In the genomic region with DNA sequence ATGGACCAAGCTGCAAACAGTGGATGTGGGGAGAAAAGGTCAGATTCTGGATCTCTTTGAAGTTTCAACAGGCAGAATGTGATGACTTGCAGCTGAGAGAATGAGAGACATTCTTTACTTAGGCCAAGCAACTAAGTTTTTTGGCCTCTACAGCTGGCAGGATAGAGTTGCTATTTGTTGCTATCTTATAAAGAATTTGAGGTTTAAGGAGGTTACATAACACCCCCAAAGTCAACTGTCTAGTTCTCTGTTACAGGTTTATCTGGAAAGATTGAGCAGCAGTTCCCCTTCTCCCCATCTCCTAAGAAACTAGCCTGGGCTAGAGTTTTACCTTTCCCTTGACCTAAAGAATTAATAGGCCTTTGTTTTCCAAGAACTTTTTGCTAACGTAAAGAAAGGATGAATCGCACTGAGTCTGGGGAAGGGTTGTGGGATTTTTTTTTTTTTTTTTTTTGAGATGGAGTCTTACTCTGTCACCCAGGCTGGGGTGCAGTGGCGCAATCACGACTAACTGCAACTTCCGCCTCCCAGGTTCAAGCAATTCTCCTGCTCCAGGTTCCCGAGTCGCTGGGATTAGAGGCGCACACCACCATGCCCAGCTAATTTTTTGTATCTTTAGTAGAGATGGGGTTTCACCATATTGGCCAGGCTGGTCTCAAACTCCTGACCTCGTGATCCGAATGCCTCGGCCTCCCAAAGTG, we compare ENCODE assay signal across 26 cellular contexts. TPM values are rescaled to one million over a fixed set of nuclear protein-coding genes. Genes with fewer than 3 reads are reported as not detected.
DNase-seq lines count a peak whose midpoint lies in the region; ATAC-seq and TF ChIP-seq lines count a peak whose summit lies in the region.
"Had no signal": no experiment of that assay in that cellular context is flagged by ENCODE, and none has a peak within 500 bp of the region (broad histone marks: within the 10 kb centered on the region; RNA-seq: fewer than 3 reads in every experiment).

No MANE protein-coding gene starts in this region.

- H3K4me1 Mint-ChIP-seq in CD14-positive monocyte, result peaks cover 56% of the 10 kb centered on the region
- no peaks in the 10 kb centered on the region for H3K4me1 Mint-ChIP-seq in stimulated activated memory B cell treated with anti-CD40 and anti-IgM and Interleukin-4, amounts not matched to agents 10 μg/mL and 1 μg/mL and 100 μg/mL, for 72 hours
- H3K4me1 Mint-ChIP-seq: B cell; stimulated activated naive CD8-positive, alpha-beta T cell treated with anti-CD3 and anti-CD28 coated beads, Interleukin-15, amount 100 ng/mL, for 72 hours had no signal

- H3K4ac ChIP-seq in IMR-90 (ENCODE audit: low read depth, low read length), result no peak overlapping the region

- H3K4me3 ChIP-seq in IMR-90 (ENCODE audit: insufficient read depth, low read depth, low read length), result no peak overlapping the region
- H3K4me3 ChIP-seq: psoas muscle, smooth muscle cell had no signal

- no peaks in the 10 kb centered on the region for H3K36me3 Mint-ChIP-seq in CD14-positive monocyte
- no peaks in the 10 kb centered on the region for H3K36me3 Mint-ChIP-seq in stimulated activated memory B cell treated with anti-CD40 and anti-IgM and Interleukin-4, amounts not matched to agents 10 μg/mL and 1 μg/mL and 100 μg/mL, for 72 hours

- H2AFZ ChIP-seq in IMR-90 (replicated peaks; ENCODE audit: low read length, poor library complexity), result no peak overlapping the region

- H2BK5ac ChIP-seq in IMR-90 (ENCODE audit: low read depth, low read length, poor library complexity, severe bottlenecking), result no peak overlapping the region

- no peaks in the 10 kb centered on the region for H3K36me3 ChIP-seq in IMR-90 (ENCODE audit: control insufficient read depth, insufficient read depth, low read length)

- no peak overlapping the region for H3K4me2 ChIP-seq in IMR-90 (ENCODE audit: low read depth, low read length)
- H3K4me2 ChIP-seq: SK-N-SH, smooth muscle cell had no signal

- H4K91ac ChIP-seq in IMR-90 (ENCODE audit: insufficient read depth, low read depth, low read length), result no peak overlapping the region

- H4K5ac ChIP-seq in IMR-90 (ENCODE audit: low read depth, low read length), result no peak overlapping the region

- peak overlapping the region in 5 of 7 donors; percentile 18 to 74 (median 60) for H3K27ac Mint-ChIP-seq in CD14-positive monocyte
- H3K27ac Mint-ChIP-seq in stimulated activated memory B cell treated with anti-CD40 and anti-IgM and Interleukin-4, amounts not matched to agents 10 μg/mL and 1 μg/mL and 100 μg/mL, for 72 hours, result no peak overlapping the region
- H3K27ac Mint-ChIP-seq: activated T-cell treated with anti-CD3 and anti-CD28 coated beads, Interleukin-2, amount 50 U/mL, for 72 hours; B cell; stimulated activated naive CD8-positive, alpha-beta T cell treated with anti-CD3 and anti-CD28 coated beads, Interleukin-15, amount 100 ng/mL, for 72 hours had no signal

- TF ChIP-seq RAD21 in IMR-90 (IDR thresholded peaks at IDR 0.05; ENCODE audit: low read length), result no peak

- H3K18ac ChIP-seq in IMR-90 (ENCODE audit: low read depth, low read length), result no peak overlapping the region

- WGBS in IMR-90 (ENCODE audit: extremely low coverage in 2 of 2, insufficient read length in 1 of 2), 2 experiments, result 100% methylated on average over 2 of the region's 11 CpGs; no CpG with 5 or more reads in 1 of the 2 experiments

- peaks cover 0 to 5% (median 0%) of the 10 kb centered on the region in 3 donors for H3K27me3 Mint-ChIP-seq in CD14-positive monocyte (ENCODE audit: low read depth in 3 of 3)
- no peaks in the 10 kb centered on the region for H3K27me3 Mint-ChIP-seq in stimulated activated memory B cell treated with anti-CD40 and anti-IgM and Interleukin-4, amounts not matched to agents 10 μg/mL and 1 μg/mL and 100 μg/mL, for 72 hours
- H3K27me3 Mint-ChIP-seq: stimulated activated naive CD8-positive, alpha-beta T cell treated with anti-CD3 and anti-CD28 coated beads, Interleukin-15, amount 100 ng/mL, for 72 hours had no signal

- H3K9ac ChIP-seq in IMR-90 (ENCODE audit: low read depth, low read length), result no peak overlapping the region
- H3K9ac ChIP-seq: SK-N-SH had no signal

- CTCF ChIA-PET in IMR-90 (lab: Yijun Ruan, JAX), result interaction anchor here (1.3 kb wide), 1 partner anchor 10 kb away, joined by 3 read pairs; no protein-coding TSS in a partner anchor

- H2BK120ac ChIP-seq in IMR-90 (ENCODE audit: low read depth, low read length), result no peak overlapping the region

- peaks cover 3% of the 10 kb centered on the region for H3K4me1 ChIP-seq in IMR-90 (ENCODE audit: control insufficient read depth, insufficient read depth, low read length)
- H3K4me1 ChIP-seq: psoas muscle had no signal

- no peak overlapping the region for H3K23ac ChIP-seq in IMR-90 (ENCODE audit: low read depth, low read length)

- no peaks in the 10 kb centered on the region for H3K79me1 ChIP-seq in IMR-90 (ENCODE audit: low read depth in 1 of 2, low read length in 2 of 2)

- H2BK15ac ChIP-seq in IMR-90 (ENCODE audit: low read depth, low read length), result no peak overlapping the region

- BruUV-seq in IMR-90 (replicated peaks; lab: Mats Ljungman, UMichigan), result no TSS peak

- peak overlapping the region; percentile 21 to 43 for H3K4me3 Mint-ChIP-seq in CD14-positive monocyte
- H3K4me3 Mint-ChIP-seq in stimulated activated memory B cell treated with anti-CD40 and anti-IgM and Interleukin-4, amounts not matched to agents 10 μg/mL and 1 μg/mL and 100 μg/mL, for 72 hours, result no peak overlapping the region
- H3K4me3 Mint-ChIP-seq: activated T-cell treated with anti-CD3 and anti-CD28 coated beads, Interleukin-2, amount 50 U/mL, for 72 hours; B cell; neural crest cell; stimulated activated naive CD8-positive, alpha-beta T cell treated with anti-CD3 and anti-CD28 coated beads, Interleukin-15, amount 100 ng/mL, for 72 hours had no signal

- H3K27ac ChIP-seq in IMR-90 (ENCODE audit: insufficient read depth, low read length), result no peak overlapping the region
- H3K27ac ChIP-seq: psoas muscle had no signal

- TF ChIP-seq CTCF in CD14-positive monocyte (IDR thresholded peaks at IDR 0.05), result no peak
- no peak for TF ChIP-seq CTCF in IMR-90 (conservative IDR thresholded peaks at IDR 0.05; ENCODE audit: low read depth, low read length)

- dilution Hi-C loops in IMR-90 (cut with HindIII; ENCODE audit: low sequenced_read_pairs, unreplicated experiment), result no loop called here

- no peak overlapping the region for H2AK5ac ChIP-seq in IMR-90 (ENCODE audit: low read depth, low read length)

- H3K56ac ChIP-seq in IMR-90 (ENCODE audit: extremely low read depth, insufficient read depth, low read length), result no peak overlapping the region

- DNase-seq in CD14-positive monocyte (ENCODE audit: low spot score) (peak; percentile 54), IMR-90 (peak; percentile 35), SKM-1 treated with dmso at 0.1 percent for 144 hours (lab: John Stamatoyannopoulos, UW; ENCODE audit: unreplicated experiment) (peak; percentile 60), iris pigment epithelial cell (ENCODE audit: low read depth) (peak; percentile 80), kidney tubule cell (ENCODE audit: low spot score) (no peak), retina (no peak)
- DNase-seq: activated naive CD4-positive, alpha-beta T cell treated with anti-CD3 and anti-CD28 coated beads, Interleukin-2, amount 50 U/mL, for 16 hours; activated T-cell treated with anti-CD3 and anti-CD28 coated beads, Interleukin-2, amount 50 U/mL, for 72 hours; COR-L47; DND-41; effector CD4-positive, alpha-beta T cell; MM.1S; NCI-H187 treated with DMSO at 0.1 percent for 48 hours; psoas muscle; SK-N-SH; stimulated activated CD4-positive, alpha-beta T cell treated with anti-CD3 and anti-CD28 coated beads, Interleukin-4, amount 100 ng/mL, for 24 hours; stimulated activated naive CD8-positive, alpha-beta T cell treated with anti-CD3 and anti-CD28 coated beads, Interleukin-15, amount 100 ng/mL, for 72 hours; trophoblast cell had no signal

- no peak overlapping the region for H2AK9ac ChIP-seq in IMR-90 (replicated peaks; ENCODE audit: low read depth, low read length, poor library complexity)

- ATAC-seq in IMR-90 (ENCODE audit: low read depth) (peak; percentile 57), GM18867 (IDR thresholded peaks at IDR 0.05; ENCODE audit: unreplicated experiment) (no peak)
- ATAC-seq in stimulated activated memory B cell treated with anti-CD40 and anti-IgM and Interleukin-4, amounts not matched to agents 10 μg/mL and 1 μg/mL and 100 μg/mL, for 72 hours, result no peak
- ATAC-seq: activated CD4-positive, CD25-positive, alpha-beta regulatory T cell treated with anti-CD3 and anti-CD28 coated beads, Interleukin-2, amount 50 U/mL, for 24 hours; activated T-cell treated with anti-CD3 and anti-CD28 coated beads, Interleukin-2, amount 50 U/mL, for 72 hours; esophagus mucosa; left lobe of liver; psoas muscle; stimulated activated naive CD8-positive, alpha-beta T cell treated with anti-CD3 and anti-CD28 coated beads, Interleukin-15, amount 100 ng/mL, for 72 hours had no signal

- no peak overlapping the region for H3K14ac ChIP-seq in IMR-90 (replicated peaks; ENCODE audit: low read depth, low read length)

- H3K9me3 ChIP-seq in IMR-90 (ENCODE audit: control insufficient read depth, insufficient read depth, low read length), result no peaks in the 10 kb centered on the region
- H3K9me3 ChIP-seq: psoas muscle, SK-N-SH had no signal

- peaks cover 0 to 2% (median 0%) of the 10 kb centered on the region in 7 donors for H3K9me3 Mint-ChIP-seq in CD14-positive monocyte
- no peaks in the 10 kb centered on the region for H3K9me3 Mint-ChIP-seq in stimulated activated memory B cell treated with anti-CD40 and anti-IgM and Interleukin-4, amounts not matched to agents 10 μg/mL and 1 μg/mL and 100 μg/mL, for 72 hours
- H3K9me3 Mint-ChIP-seq: activated T-cell treated with anti-CD3 and anti-CD28 coated beads, Interleukin-2, amount 50 U/mL, for 72 hours; neural crest cell; stimulated activated naive CD8-positive, alpha-beta T cell treated with anti-CD3 and anti-CD28 coated beads, Interleukin-15, amount 100 ng/mL, for 72 hours had no signal

- no peaks in the 10 kb centered on the region for H3K27me3 ChIP-seq in IMR-90 (ENCODE audit: control insufficient read depth, insufficient read depth, low read length)

- TF ChIP-seq POLR2A in IMR-90 (IDR thresholded peaks at IDR 0.05; ENCODE audit: low read depth, low read length), result no peak

- no peaks in the 10 kb centered on the region for H3K9me1 ChIP-seq in IMR-90 (ENCODE audit: insufficient read depth, low read length)

- no peaks in the 10 kb centered on the region for H4K20me1 ChIP-seq in IMR-90 (ENCODE audit: insufficient read depth, low read length)

- no peak overlapping the region for H4K8ac ChIP-seq in IMR-90 (ENCODE audit: low read depth in 2 of 2, low read length in 2 of 2)

- POLR2A ChIA-PET in IMR-90 (lab: Charles Lee; ENCODE audit: unreplicated experiment), result no interaction called here

- intact Hi-C loops in CD14-positive monocyte (cut with micrococcal nuclease), result no loop called here
- intact Hi-C loops in IMR-90 (cut with micrococcal nuclease), result no loop called here

- in situ Hi-C loops in IMR-90 (cut with MboI; ENCODE audit: low sequenced_read_pairs), result no loop called here

- no peak overlapping the region for H2BK20ac ChIP-seq in IMR-90 (ENCODE audit: low read depth, low read length)

RNA-seq across cellular contexts. Expression of gene SLMAP, which starts 26.6 kb away (rescaled TPM):
- 10 to 100 TPM; 12.3 to 16.1 TPM for polyA plus RNA-seq in CD14-positive monocyte
- 26.5 and 32.2 TPM in 2 replicates for total RNA-seq in IMR-90 (2012; rRNA removed)
- 14.1 and 15.5 TPM in 2 replicates for polyA plus RNA-seq in IMR-90 (2012; rRNA removed)
- 5.0 and 19.4 TPM in 2 replicates for polyA plus RNA-seq in IMR-90 (2012; cell fraction: cytosol; rRNA removed)
- 10.6 and 24.7 TPM in 2 replicates for polyA plus RNA-seq in IMR-90 (2012; cell fraction: nucleus; rRNA removed; ENCODE audit: low replicate concordance)

RNA-seq across cellular contexts. Expression of gene DENND6A, which starts 36.6 kb away (rescaled TPM):
- polyA plus RNA-seq in CD14-positive monocyte (10 to 100 TPM; 15.4 to 20.8 TPM), IMR-90 (2012; rRNA removed) (3.5 and 3.8 TPM in 2 replicates)
- total RNA-seq in IMR-90 (2012; rRNA removed), result 9.0 and 10.3 TPM in 2 replicates
- 0.64 and 1.2 TPM in 2 replicates for polyA plus RNA-seq in IMR-90 (2012; cell fraction: cytosol; rRNA removed)
- polyA plus RNA-seq in IMR-90 (2012; cell fraction: nucleus; rRNA removed; ENCODE audit: low replicate concordance), result 1.3 and 7.0 TPM in 2 replicates

Comparison
In these comparisons a context has a peak if more than half of its experiments do, and no peak if none do; other contexts are left out.
1. DNase-seq: peak in CD14-positive monocyte (single experiment), IMR-90 (single experiment), SKM-1 treated with dmso at 0.1 percent for 144 hours (single experiment) and iris pigment epithelial cell (single experiment); none in kidney tubule cell (single experiment) and retina (single experiment).